9 cellular contexts compared by ENCODE assay signal in genomic region chr17:44779211-44780025, GRCh38. TPM values are rescaled to one million over a fixed set of nuclear protein-coding genes. Genes with fewer than 3 reads are reported as not detected.
DNase-seq lines count a peak whose midpoint lies in the region; ATAC-seq, FAIRE-seq and TF ChIP-seq lines count a peak whose summit lies in the region.
"Had no signal": no experiment of that assay in that cellular context is flagged by ENCODE, and none has a peak within 500 bp of the region (broad histone marks: within the 10 kb centered on the region; RNA-seq: fewer than 3 reads in every experiment).

No MANE protein-coding gene starts in this region.

- H3K9me3 Mint-ChIP-seq in activated naive CD4-positive, alpha-beta T cell treated with anti-CD3 and anti-CD28 coated beads, Interleukin-2, amount 50 U/mL, for 72 hours, result no peaks in the 10 kb centered on the region

- H3K9me3 ChIP-seq in pancreas, result no peaks in the 10 kb centered on the region

- DNase-seq in EH (ENCODE audit: low read depth) (peak; percentile 83), M059J (ENCODE audit: low read depth) (peak; percentile 72), SKM-1 (lab: John Stamatoyannopoulos, UW; ENCODE audit: unreplicated experiment) (peak; percentile 20), head of caudate nucleus (peak; percentile 81 to 96 (median 90)), pancreas (peak; percentile 59 to 90 (median 80))
- peak; percentile 77 to 87 for DNase-seq in activated naive CD4-positive, alpha-beta T cell treated with anti-CD3 and anti-CD28 coated beads, Interleukin-2, amount 50 U/mL, for 72 hours (ENCODE audit: low spot score in 2 of 2)

- peaks cover 0 to 8% (median 0%) of the 10 kb centered on the region in 3 donors for H3K4me1 ChIP-seq in pancreas

- 22 to 23% methylated on average over 36 of the region's 36 CpGs for WGBS in pancreas, 2 donors

- no peaks in the 10 kb centered on the region for H3K27me3 ChIP-seq in pancreas

- ATAC-seq in activated naive CD4-positive, alpha-beta T cell treated with anti-CD3 and anti-CD28 coated beads, Interleukin-2, amount 50 U/mL, for 72 hours, result peak; percentile 39 to 44
- ATAC-seq in pancreas (peak; percentile 18 to 52 (median 48)), GM18519 (IDR thresholded peaks at IDR 0.05; ENCODE audit: low FRiP score, unreplicated experiment) (no peak)

- FAIRE-seq in pancreas (lab: Jason Lieb, UNC), result no peak
- FAIRE-seq: islet of Langerhans had no signal

- peak; percentile 69 to 85 (median 80) for TF ChIP-seq CTCF in pancreas (IDR thresholded peaks at IDR 0.05)

- no peaks in the 10 kb centered on the region for H3K36me3 ChIP-seq in pancreas

- peak overlapping the region in 1 of 2 donors; percentile 67 for H3K27ac Mint-ChIP-seq in activated naive CD4-positive, alpha-beta T cell treated with anti-CD3 and anti-CD28 coated beads, Interleukin-2, amount 50 U/mL, for 72 hours

- H3K27ac ChIP-seq in pancreas, result no peak overlapping the region
- peak overlapping the region; percentile 70 for H3K27ac ChIP-seq in temporal lobe (ENCODE audit: low read depth, low read length)

- intact Hi-C loops in head of caudate nucleus (cut with DNase I) (loop anchor here (2.0 kb wide), 1 partner anchor 85 kb away; no protein-coding TSS in a partner anchor), pancreas (cut with DNase I) (loop anchor here in 2 of 3 donors (5.0 to 10.0 kb wide), 2 partner anchors 83 to 335 kb away; no protein-coding TSS in a partner anchor)

- no peaks in the 10 kb centered on the region for H3K36me3 Mint-ChIP-seq in activated naive CD4-positive, alpha-beta T cell treated with anti-CD3 and anti-CD28 coated beads, Interleukin-2, amount 50 U/mL, for 72 hours

- H3K4me3 ChIP-seq in pancreas, result peak overlapping the region in 2 of 4 donors; percentile 32 to 43

RNA-seq across cellular contexts. Expression of gene ADAM11, which starts 20.6 kb away (rescaled TPM):
- total RNA-seq in M059J (2014; rRNA removed; shearing (Covaris generic)), result 0.12 TPM in 1 of 2 replicates, not detected in the other
- 1 to 10 TPM in 1 of 2 donors, under 1 TPM in 1; 0.25 to 1.3 TPM for total RNA-seq in activated naive CD4-positive, alpha-beta T cell treated with anti-CD3 and anti-CD28 coated beads, Interleukin-2, amount 50 U/mL, for 72 hours
- under 1 TPM; 0.03 to 0.23 (median 0.15) TPM for total RNA-seq in pancreas
- polyA plus RNA-seq in pancreas, result under 1 TPM; 0.34 to 0.40 TPM
- total RNA-seq in temporal lobe, result 14.3 TPM

RNA-seq across cellular contexts. Expression of gene GJC1, which starts 50.7 kb away (rescaled TPM):
- 7.6 and 19.5 TPM in 2 replicates for total RNA-seq in M059J (2014; rRNA removed; shearing (Covaris generic))
- 1 to 10 TPM; 2.5 to 6.4 TPM for total RNA-seq in activated naive CD4-positive, alpha-beta T cell treated with anti-CD3 and anti-CD28 coated beads, Interleukin-2, amount 50 U/mL, for 72 hours
- total RNA-seq in pancreas (1 to 10 TPM in 4 of 6 donors, under 1 TPM in 2; 0.58 to 3.1 (median 1.1) TPM), temporal lobe (69.1 TPM)
- polyA plus RNA-seq in pancreas, result 1 to 10 TPM in 1 of 2 donors, under 1 TPM in 1; 0.84 to 2.0 TPM

Comparison
In these comparisons a context has a peak if more than half of its experiments do, and no peak if none do; other contexts are left out.
1. DNase-seq: peak in every context shown above with its lines; median percentile 90 in head of caudate nucleus; 83 in EH; 82 in activated naive CD4-positive, alpha-beta T cell treated with anti-CD3 and anti-CD28 coated beads, Interleukin-2, amount 50 U/mL, for 72 hours; 80 in pancreas; 72 in M059J; 20 in SKM-1.